Comparison of ENCODE assay signal across 8 cellular contexts in genomic region chr14:76768201-76768656, GRCh38. TPM values are rescaled to one million over a fixed set of nuclear protein-coding genes. Genes with fewer than 3 reads are reported as not detected.
DNase-seq lines count a peak whose midpoint lies in the region; ATAC-seq lines count a peak whose summit lies in the region.

No MANE protein-coding gene starts in this region.

- peak overlapping the region in 2 of 5 donors; percentile 7 to 41 for H3K9ac ChIP-seq in subcutaneous abdominal adipose tissue (ENCODE audit: low read length in 5 of 5)

- ATAC-seq in GM19395 (IDR thresholded peaks at IDR 0.05; ENCODE audit: unreplicated experiment) (peak; percentile 92), HG03442 (IDR thresholded peaks at IDR 0.05; ENCODE audit: unreplicated experiment) (peak; percentile 90), naive B cell (ENCODE audit: low read depth in 2 of 2) (peak; percentile 91 to 93)

- peak overlapping the region in 4 of 6 donors; percentile 33 to 85 (median 72) for H3K27ac Mint-ChIP-seq in naive B cell

- H3K36me3 Mint-ChIP-seq in naive B cell, result no peaks in the 10 kb centered on the region

- H3K4me3 Mint-ChIP-seq in naive B cell, result peak overlapping the region in 5 of 8 donors; percentile 23 to 74 (median 52)

- no peaks in the 10 kb centered on the region for H3K9me3 Mint-ChIP-seq in naive B cell

- no peaks in the 10 kb centered on the region for H3K27me3 ChIP-seq in subcutaneous abdominal adipose tissue (ENCODE audit: control insufficient read depth in 5 of 5, insufficient read depth in 4 of 5, low read length in 5 of 5)

- peaks cover 0 to 6% (median 0%) of the 10 kb centered on the region in 5 donors for H3K36me3 ChIP-seq in subcutaneous abdominal adipose tissue (ENCODE audit: control insufficient read depth in 5 of 5, insufficient read depth in 5 of 5, low read length in 5 of 5)

- H3K27ac ChIP-seq in subcutaneous abdominal adipose tissue (ENCODE audit: low read depth, low read length), result peak overlapping the region; percentile 37

- H3K4me1 ChIP-seq in subcutaneous abdominal adipose tissue (ENCODE audit: control insufficient read depth in 5 of 5, insufficient read depth in 5 of 5, low read length in 5 of 5), result peaks cover 15 to 58% (median 48%) of the 10 kb centered on the region in 5 donors

- no peaks in the 10 kb centered on the region for H3K9me3 ChIP-seq in subcutaneous abdominal adipose tissue (ENCODE audit: control insufficient read depth in 5 of 5, low read length in 5 of 5)

- peak; percentile 18 for DNase-seq in activated CD4-positive, CD25-positive, alpha-beta regulatory T cell treated with anti-CD3 and anti-CD28 coated beads, Interleukin-2, amount 50 U/mL, for 16 hours (ENCODE audit: low read depth, low spot score)
- DNase-seq in dermis blood vessel endothelial cell (peak; percentile 72), naive B cell (peak; percentile 54), A172 (ENCODE audit: low spot score) (no peak), SW 1271 (lab: John Stamatoyannopoulos, UW) (no peak)

- H3K4me3 ChIP-seq in subcutaneous abdominal adipose tissue (ENCODE audit: low read depth in 1 of 5, low read length in 5 of 5), result no peak overlapping the region

- H3K27me3 Mint-ChIP-seq in naive B cell, result peaks cover 26 to 47% (median 27%) of the 10 kb centered on the region in 3 donors

- peaks cover 6 to 14% (median 11%) of the 10 kb centered on the region in 3 donors for H3K4me1 Mint-ChIP-seq in naive B cell

RNA-seq across cellular contexts. Expression of gene VASH1, which starts 7.0 kb away (rescaled TPM):
- 97.0 and 97.9 TPM in 2 replicates for total RNA-seq in dermis blood vessel endothelial cell
- under 1 TPM in 5 of 6 donors, not detected in 1; 0.05 to 0.61 (median 0.39) TPM for polyA plus RNA-seq in naive B cell (ENCODE audit: low read depth in 6 of 6)
- 2.9 and 3.5 TPM in 2 replicates for total RNA-seq in A172 (2014; rRNA removed; shearing (Covaris generic))

RNA-seq across cellular contexts. Expression of gene ANGEL1, which starts 44.5 kb away (rescaled TPM):
- 9.4 and 10.4 TPM in 2 replicates for total RNA-seq in dermis blood vessel endothelial cell
- 10 to 100 TPM; 19.6 to 30.1 (median 21.7) TPM for polyA plus RNA-seq in naive B cell (ENCODE audit: low read depth in 6 of 6)
- 4.0 and 4.8 TPM in 2 replicates for total RNA-seq in A172 (2014; rRNA removed; shearing (Covaris generic))

RNA-seq across cellular contexts. Expression of gene LRRC74A, which starts 58.0 kb away (rescaled TPM):
- total RNA-seq in dermis blood vessel endothelial cell, result not detected in 2 replicates
- not detected for polyA plus RNA-seq in naive B cell (ENCODE audit: low read depth in 6 of 6)
- total RNA-seq in A172 (2014; rRNA removed; shearing (Covaris generic)), result not detected in 2 replicates

Comparison
In these comparisons a context has a peak if more than half of its experiments do, and no peak if none do; other contexts are left out.
1. DNase-seq: peak in activated CD4-positive, CD25-positive, alpha-beta regulatory T cell treated with anti-CD3 and anti-CD28 coated beads, Interleukin-2, amount 50 U/mL, for 16 hours (single experiment), dermis blood vessel endothelial cell (single experiment) and naive B cell (single experiment); none in A172 (single experiment) and SW 1271 (0 of 2).
2. RNA of gene VASH1, which starts 7.0 kb away (total RNA-seq): 97.0 to 97.9 TPM in dermis blood vessel endothelial cell; 2.9 to 3.5 TPM in A172; every median in the first group is over 10 times any median in the second.
3. Peak in every context shown above with its lines, with median percentiles within 50 percentile points of each other: ATAC-seq.